ENCODE assay signal across 18 cellular contexts in the genomic region with DNA sequence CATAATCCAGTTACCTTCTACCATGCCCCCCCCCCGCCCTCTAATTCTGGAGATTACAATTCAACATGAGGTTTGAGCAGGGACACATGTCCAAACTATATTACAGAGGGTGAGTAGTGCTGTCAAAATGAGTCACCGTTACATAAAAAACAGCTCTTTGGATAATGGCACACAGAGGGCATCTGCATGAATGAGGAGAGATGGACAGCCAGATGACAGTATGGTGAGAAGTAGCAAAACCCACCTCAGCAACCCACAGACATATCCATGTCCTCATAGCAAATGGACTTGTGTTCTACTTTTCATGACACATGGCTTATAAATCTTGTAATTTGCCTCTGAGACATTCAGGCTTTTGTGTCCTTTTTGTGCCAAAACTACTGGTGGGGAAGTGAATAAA.
"Had no signal": no experiment of that assay in that cellular context is flagged by ENCODE, and none has a peak within 500 bp of the region (broad histone marks: within the 10 kb centered on the region; RNA-seq: fewer than 3 reads in every experiment).

No MANE protein-coding gene starts in this region.

- H3K79me2 ChIP-seq: parathyroid adenoma had no signal

- ATAC-seq: gastroesophageal sphincter; naive thymus-derived CD8-positive, alpha-beta T cell; upper lobe of right lung had no signal

- FAIRE-seq: endothelial cell of umbilical vein had no signal

- H3K4me1 ChIP-seq: gastroesophageal sphincter, parathyroid adenoma, stomach, upper lobe of right lung had no signal

- H3K4me3 ChIP-seq: adrenal gland, gastroesophageal sphincter, stomach, thoracic aorta, upper lobe of right lung had no signal

- H3K9ac ChIP-seq: parathyroid adenoma had no signal

- H3K9me3 Mint-ChIP-seq: activated naive CD4-positive, alpha-beta T cell treated with anti-CD3 and anti-CD28 coated beads, Interleukin-2, amount 10 ng/mL, durations not matched to agents 7 days and 5 days; activated T-helper 2 cell treated with anti-CD3 and anti-CD28 coated beads, Interferon-gamma antibody, Interleukin-2, Interleukin-4, amounts not matched to agents 10 μg/mL and 5 μg/mL and 100 μg/mL, durations not matched to agents 14 hours and 24 hours and 36 hours; naive thymus-derived CD8-positive, alpha-beta T cell had no signal

- H3K27ac Mint-ChIP-seq: activated naive CD4-positive, alpha-beta T cell treated with anti-CD3 and anti-CD28 coated beads, Interleukin-2, amount 10 ng/mL, durations not matched to agents 7 days and 5 days; activated T-helper 2 cell treated with anti-CD3 and anti-CD28 coated beads, Interferon-gamma antibody, Interleukin-2, Interleukin-4, amounts not matched to agents 10 μg/mL and 5 μg/mL and 100 μg/mL, durations not matched to agents 14 hours and 24 hours and 36 hours; naive thymus-derived CD8-positive, alpha-beta T cell had no signal

- DNase-seq: activated CD4-positive, alpha-beta T cell treated with anti-CD3 and anti-CD28 coated beads for 1 hour; activated CD4-positive, alpha-beta T cell treated with anti-CD3 and anti-CD28 coated beads, Interleukin-2, amount 50 U/mL, for 48 hours; activated naive CD4-positive, alpha-beta T cell treated with anti-CD3 and anti-CD28 coated beads, Interleukin-2, amount 10 ng/mL, durations not matched to agents 7 days and 5 days; adrenal gland; brain microvascular endothelial cell; cerebellar nuclear complex; effector CD8-positive, alpha-beta T cell; naive thymus-derived CD8-positive, alpha-beta T cell; stimulated activated CD4-positive, alpha-beta T cell treated with anti-CD3 and anti-CD28 coated beads, Interleukin-12 subunit alpha, Interleukin-12 subunit beta, amount 100 ng/mL, for 4 hours; stimulated activated CD4-positive, alpha-beta T cell treated with anti-CD3 and anti-CD28 coated beads, Interleukin-2, amount 100 ng/mL, for 24 hours; stomach; upper lobe of right lung had no signal

- H2AFZ ChIP-seq: parathyroid adenoma had no signal

- H3K27me3 ChIP-seq: adrenal gland, brain microvascular endothelial cell, gastroesophageal sphincter, stomach, upper lobe of right lung had no signal

- H3K4me3 Mint-ChIP-seq: activated naive CD4-positive, alpha-beta T cell treated with anti-CD3 and anti-CD28 coated beads, Interleukin-2, amount 10 ng/mL, durations not matched to agents 7 days and 5 days; naive thymus-derived CD8-positive, alpha-beta T cell had no signal

- H3K36me3 ChIP-seq: adrenal gland, brain microvascular endothelial cell, gastroesophageal sphincter, stomach, thoracic aorta, upper lobe of right lung had no signal

- H3K27ac ChIP-seq: adrenal gland, brain microvascular endothelial cell, gastroesophageal sphincter, parathyroid adenoma, stomach, thoracic aorta, upper lobe of right lung, VCaP had no signal

- H3K36me3 Mint-ChIP-seq: activated naive CD4-positive, alpha-beta T cell treated with anti-CD3 and anti-CD28 coated beads, Interleukin-2, amount 10 ng/mL, durations not matched to agents 7 days and 5 days; naive thymus-derived CD8-positive, alpha-beta T cell had no signal

- H3K4me1 Mint-ChIP-seq: activated naive CD4-positive, alpha-beta T cell treated with anti-CD3 and anti-CD28 coated beads, Interleukin-2, amount 10 ng/mL, durations not matched to agents 7 days and 5 days; naive thymus-derived CD8-positive, alpha-beta T cell had no signal

- H3K9me3 ChIP-seq: adrenal gland, gastroesophageal sphincter, stomach, thoracic aorta, upper lobe of right lung had no signal
